In genomic region chr17:28716740-28717577, GRCh38 we compare ENCODE assay signal across 1 cellular context.
TF ChIP-seq lines count a peak whose summit lies in the region.

No MANE protein-coding gene starts in this region.

TF ChIP-seq in K562, 482 proteins besides CTCF, POLR2A, EP300 and RAD21:
- TF ChIP-seq ZNF717 (CRISPR knock-in tag; IDR thresholded peaks at IDR 0.05) (no peak), MTF1 (CRISPR knock-in tag; IDR thresholded peaks at IDR 0.05; ENCODE audit: borderline replicate concordance) (no peak), FOXA1 (IDR thresholded peaks at IDR 0.05; ENCODE audit: borderline replicate concordance) (no peak), SETDB1 (IDR thresholded peaks at IDR 0.05; ENCODE audit: low read length) (no peak), ELK3 (CRISPR knock-in tag; IDR thresholded peaks at IDR 0.05) (no peak), ZNF41 (CRISPR knock-in tag; conservative IDR thresholded peaks at IDR 0.05) (no peak), MXI1 (IDR thresholded peaks at IDR 0.05; ENCODE audit: low read depth, low read length) (no peak), CREM (IDR thresholded peaks at IDR 0.05; ENCODE audit: low read depth) (no peak), RERE (CRISPR knock-in tag; IDR thresholded peaks at IDR 0.05; ENCODE audit: borderline replicate concordance) (no peak), FIP1L1 (IDR thresholded peaks at IDR 0.05; ENCODE audit: low read depth, low read length, poor library complexity, severe bottlenecking) (peak; percentile 36), PCBP1 (IDR thresholded peaks at IDR 0.05; ENCODE audit: low read depth, low read length, poor library complexity, severe bottlenecking) (peak; percentile 33), NCOA2 (IDR thresholded peaks at IDR 0.05; ENCODE audit: partially characterized antibody in 2 of 2) (no peak), U2AF2 (optimal IDR thresholded peaks at IDR 0.05; ENCODE audit: low read depth, low read length) (no peak), ZNF589 (CRISPR knock-in tag; IDR thresholded peaks at IDR 0.05; ENCODE audit: low read depth) (no peak), ZNF133 (CRISPR knock-in tag; IDR thresholded peaks at IDR 0.05) (no peak), KHSRP (IDR thresholded peaks at IDR 0.05) (no peak), HINFP (tag; conservative IDR thresholded peaks at IDR 0.05; ENCODE audit: low read depth) (no peak), ETS1 (conservative IDR thresholded peaks at IDR 0.05; ENCODE audit: control insufficient read depth, low read depth, low read length) (no peak), ZBTB33 (CRISPR knock-in tag; IDR thresholded peaks at IDR 0.05) (peak; percentile 35; the same call in 1 of the 2 replicates), NR0B1 (IDR thresholded peaks at IDR 0.05; ENCODE audit: partially characterized antibody) (no peak), TRIM24 (IDR thresholded peaks at IDR 0.05) (no peak), ZNF518B (CRISPR knock-in tag; IDR thresholded peaks at IDR 0.05) (no peak)
